16 cellular contexts compared by ENCODE assay signal in the genomic region with DNA sequence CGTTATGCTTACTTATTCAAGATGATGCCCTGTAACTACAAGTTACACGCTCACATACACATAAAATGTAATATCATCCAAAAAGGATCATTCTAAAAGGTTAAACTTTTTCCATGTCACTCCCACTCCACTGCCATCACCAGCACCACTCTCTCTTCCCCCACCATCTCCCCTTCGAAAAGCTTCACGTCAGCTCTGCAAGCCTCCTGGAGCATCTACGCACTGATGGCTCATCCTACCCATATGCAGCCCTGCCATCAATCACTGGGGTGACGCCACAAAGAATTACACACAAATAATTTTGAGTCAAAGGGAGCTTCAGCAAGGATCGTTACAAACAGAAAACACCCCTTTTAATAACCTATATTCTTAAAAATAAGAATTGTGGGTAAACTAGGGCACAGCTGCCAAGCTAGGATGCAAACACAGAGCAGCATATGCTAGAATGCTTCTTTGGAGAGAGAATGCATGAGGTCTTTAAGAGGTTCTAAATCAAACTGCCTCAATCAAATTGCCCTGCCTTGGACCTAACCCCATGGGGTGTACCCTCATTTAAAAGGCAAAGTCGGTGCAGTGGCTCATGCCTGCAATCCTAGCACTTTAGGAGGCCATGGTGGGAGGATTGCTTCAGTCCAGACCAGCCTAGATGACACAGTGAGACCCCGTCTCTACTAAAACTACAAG. TPM values are rescaled to one million over a fixed set of nuclear protein-coding genes. Genes with fewer than 3 reads are reported as not detected.
DNase-seq lines count a peak whose midpoint lies in the region; ATAC-seq, FAIRE-seq and TF ChIP-seq lines count a peak whose summit lies in the region.
"Had no signal": no experiment of that assay in that cellular context is flagged by ENCODE, and none has a peak within 500 bp of the region (broad histone marks: within the 10 kb centered on the region; RNA-seq: fewer than 3 reads in every experiment).

No MANE protein-coding gene starts in this region.

- BruUV-seq in HepG2 (replicated peaks; lab: Mats Ljungman, UMichigan): TSS peak; percentile 16

- no peak overlapping the region for H3K27ac ChIP-seq in HepG2 (ENCODE audit: extremely low read length, insufficient read depth, low read length)
- no peak overlapping the region for H3K27ac ChIP-seq in right lobe of liver
- H3K27ac ChIP-seq in SJCRH30: no peak overlapping the region
- H3K27ac ChIP-seq: BLaER1 had no signal

- POLR2A ChIA-PET in HepG2 (lab: Yijun Ruan, JAX): interaction anchor here (1.2 kb wide), 1 partner anchor 11 kb away, joined by 3 read pairs; no protein-coding TSS in a partner anchor

- H3K79me2 ChIP-seq in HepG2 (ENCODE audit: insufficient read depth, low read length): peaks cover 61% of the 10 kb centered on the region

- H3K4me1 ChIP-seq in HepG2 (ENCODE audit: insufficient read depth, low read length) (peaks cover 68% of the 10 kb centered on the region), right lobe of liver (peaks cover 0 to 35% (median 20%) of the 10 kb centered on the region in 4 donors), SJCRH30 (peaks cover 23% of the 10 kb centered on the region)

- peaks cover 19% of the 10 kb centered on the region for H4K20me1 ChIP-seq in HepG2 (ENCODE audit: insufficient read depth, low read length)
- H4K20me1 ChIP-seq: BLaER1 had no signal

- H3K36me3 ChIP-seq in HepG2 (replicated peaks in 1 of 2; ENCODE audit: control insufficient read depth in 1 of 2, insufficient read depth in 2 of 2, low read length in 2 of 2) (peaks cover 35 to 68% of the 10 kb centered on the region in 2 experiments), right lobe of liver (peaks cover 0 to 27% (median 0%) of the 10 kb centered on the region in 4 donors), SJCRH30 (no peaks in the 10 kb centered on the region)
- H3K36me3 ChIP-seq: BLaER1 had no signal

- intact Hi-C loops in HepG2 (cut with micrococcal nuclease; ENCODE audit: unreplicated experiment): no loop called here
- intact Hi-C loops in right lobe of liver (cut with DNase I): loop anchor here (10.0 kb wide), 3 partner anchors 52 to 88 kb away; a partner anchor contains a TSS
- intact Hi-C loops in head of caudate nucleus (cut with DNase I): loop anchor here (5.0 kb wide), 1 partner anchor 54 kb away; a partner anchor contains a TSS

- TF ChIP-seq POLR2A in HepG2 (IDR thresholded peaks at IDR 0.05; ENCODE audit: insufficient read depth in 1 of 2, low read depth in 2 of 2, low read length in 2 of 2) (no peak), right lobe of liver (IDR thresholded peaks at IDR 0.05) (no peak)

- peaks cover 13% of the 10 kb centered on the region for H3K36me3 Mint-ChIP-seq in brain
- H3K36me3 Mint-ChIP-seq: CD8-positive, alpha-beta memory T cell had no signal

- CTCF ChIA-PET in HepG2 (lab: Yijun Ruan, JAX; ENCODE audit: low intra/inter-chr PET ratio, low total read pairs): no interaction called here

- H3K9me3 ChIP-seq in HepG2 (ENCODE audit: low read length) (no peaks in the 10 kb centered on the region), right lobe of liver (no peaks in the 10 kb centered on the region), SJCRH30 (replicated peaks) (no peaks in the 10 kb centered on the region)
- H3K9me3 ChIP-seq: BLaER1 had no signal

- in situ Hi-C loops in HepG2 (cut with HindIII; ENCODE audit: extremely low pct_ligation_motif_present, low pct_unique_long_range_greater_than_20kb): no loop called here

- no peak for TF ChIP-seq RAD21 in HepG2 (CRISPR knock-in tag; IDR thresholded peaks at IDR 0.05)

- no peak overlapping the region for H3K4me2 ChIP-seq in HepG2 (ENCODE audit: low read depth, low read length)
- H3K4me2 ChIP-seq: BLaER1 had no signal

- peak overlapping the region in 3 of 5 experiments; percentile 23 to 46 (median 44) for H3K27ac Mint-ChIP-seq in brain

- H3K4me3 ChIP-seq in HepG2 (replicated peaks in 1 of 3; ENCODE audit: insufficient read depth in 1 of 3, low read depth in 2 of 3, low read length in 3 of 3) (no peak overlapping the region), right lobe of liver (no peak overlapping the region), SJCRH30 (no peak overlapping the region)
- H3K4me3 ChIP-seq: BLaER1 had no signal

- no peak for FAIRE-seq in HepG2 (lab: Jason Lieb, UNC)

- peaks cover 6% of the 10 kb centered on the region for H3K27me3 Mint-ChIP-seq in brain

- H3K4me1 Mint-ChIP-seq in brain: peaks cover 73% of the 10 kb centered on the region

- no peak overlapping the region for H3K9ac ChIP-seq in HepG2 (ENCODE audit: insufficient read depth, low read depth, low read length)
- H3K9ac ChIP-seq: BLaER1 had no signal

- DNase-seq in HepG2 (ENCODE audit: low spot score) (no peak), right lobe of liver (no peak), head of caudate nucleus (peak in 32 of 42 donors; percentile 32 to 91 (median 65)), putamen (ENCODE audit: low spot score) (peak; percentile 80), SJCRH30 (no peak), SHP77 (lab: John Stamatoyannopoulos, UW) (no peak)
- DNase-seq: 8988T; AML-193; CD8-positive, alpha-beta memory T cell; DMS53; GF-D8; HCEC 1CT; IMR-90 had no signal

- H2AFZ ChIP-seq in HepG2 (ENCODE audit: low read length): no peak overlapping the region

- H3K27me3 ChIP-seq in HepG2 (ENCODE audit: control insufficient read depth in 1 of 2, insufficient read depth in 2 of 2, low read length in 2 of 2): no peaks in the 10 kb centered on the region
- H3K27me3 ChIP-seq in right lobe of liver: no peaks in the 10 kb centered on the region
- no peaks in the 10 kb centered on the region for H3K27me3 ChIP-seq in SJCRH30
- H3K27me3 ChIP-seq: BLaER1 had no signal

- WGBS in HepG2 (ENCODE audit: low lambda C conversion rate): 98% methylated on average over 8 of the region's 9 CpGs
- WGBS in right lobe of liver (ENCODE audit: insufficient coverage, low coverage, low lambda C conversion rate, missing lambda C conversion rate): 92% methylated on average over 2 of the region's 9 CpGs

- TF ChIP-seq EP300 in HepG2 (IDR thresholded peaks at IDR 0.05; ENCODE audit: low read depth in 2 of 2, low read length in 2 of 2) (no peak), HepG2 (CRISPR knock-in tag; IDR thresholded peaks at IDR 0.05; ENCODE audit: borderline replicate concordance) (no peak)

- H3K4me3 Mint-ChIP-seq in brain: no peak overlapping the region
- H3K4me3 Mint-ChIP-seq: CD8-positive, alpha-beta memory T cell had no signal

- ATAC-seq in HepG2: no peak
- ATAC-seq in right lobe of liver: no peak
- no peak for ATAC-seq in GM18517 (IDR thresholded peaks at IDR 0.05; ENCODE audit: unreplicated experiment)

- H3K9me3 Mint-ChIP-seq in brain: no peaks in the 10 kb centered on the region
- H3K9me3 Mint-ChIP-seq: CD8-positive, alpha-beta memory T cell had no signal

- no peak for TF ChIP-seq CTCF in HepG2 (CRISPR knock-in tag; IDR thresholded peaks at IDR 0.05)
- TF ChIP-seq CTCF in right lobe of liver (IDR thresholded peaks at IDR 0.05): no peak
- TF ChIP-seq CTCF in brain (conservative IDR thresholded peaks at IDR 0.05): no peak

TF ChIP-seq in HepG2, 621 proteins besides CTCF, POLR2A, EP300 and RAD21:
- TF ChIP-seq SETDB1 (CRISPR knock-in tag; IDR thresholded peaks at IDR 0.05; ENCODE audit: borderline replicate concordance): no peak
- TF ChIP-seq KMT2A (CRISPR knock-in tag; IDR thresholded peaks at IDR 0.05): no peak
- TF ChIP-seq ZNF296 (CRISPR knock-in tag; conservative IDR thresholded peaks at IDR 0.05): no peak
- TF ChIP-seq ZNF331 (CRISPR knock-in tag; IDR thresholded peaks at IDR 0.05): no peak
- no peak for TF ChIP-seq CCDC6 (CRISPR knock-in tag; IDR thresholded peaks at IDR 0.05)
- TF ChIP-seq HMG20A (CRISPR knock-in tag; IDR thresholded peaks at IDR 0.05; ENCODE audit: borderline replicate concordance): no peak
- TF ChIP-seq NR2F1 (CRISPR knock-in tag; IDR thresholded peaks at IDR 0.05): no peak
TF ChIP-seq in HepG2: peak in this region for 0.

RNA-seq across cellular contexts. Expression of a gene that starts 56.1 kb away (rescaled TPM):
- 14.7 and 19.4 TPM in 2 replicates for total RNA-seq in HepG2 (2016; rRNA removed; fragmentation: Illumina TruSeq; extraction: Trizol)
- 7.3 and 8.2 TPM in 2 replicates for total RNA-seq in HepG2 (2016; cell fraction: cytosol; rRNA removed; fragmentation: Illumina TruSeq; extraction: Trizol; ENCODE audit: low read depth)
- 12.9 and 18.0 TPM in 2 replicates for total RNA-seq in HepG2 (2016; cell fraction: insoluble cytoplasmic fraction; rRNA removed; fragmentation: Illumina TruSeq; extraction: Trizol)
- 16.0 and 20.4 TPM in 2 replicates for total RNA-seq in HepG2 (2016; cell fraction: membrane; rRNA removed; fragmentation: Illumina TruSeq; extraction: Trizol)
- total RNA-seq in HepG2 (2016; cell fraction: nucleus; rRNA removed; fragmentation: Illumina TruSeq; extraction: Trizol): 12.0 and 14.5 TPM in 2 replicates
- polyA plus RNA-seq in HepG2 (2011; rRNA removed): 20.7 and 25.3 TPM in 2 replicates
- 19.8 and 24.1 TPM in 2 replicates for polyA plus RNA-seq in HepG2 (2011; cell fraction: cytosol; rRNA removed)
- 26.3 and 29.8 TPM in 2 replicates for polyA plus RNA-seq in HepG2 (2011; cell fraction: nucleus; rRNA removed)
- polyA plus RNA-seq in HepG2 (2012): 16.2 and 22.8 TPM in 2 replicates
- 9.0 and 11.2 TPM in 2 replicates for polyA plus RNA-seq in HepG2 (2016; cell fraction: cytosol; fragmentation: Illumina TruSeq; extraction: Trizol; ENCODE audit: low read depth)
- 21.3 and 23.2 TPM in 2 replicates for polyA plus RNA-seq in HepG2 (2016; cell fraction: insoluble cytoplasmic fraction; fragmentation: Illumina TruSeq; extraction: Trizol; ENCODE audit: low read depth)
- 18.0 and 21.9 TPM in 2 replicates for polyA plus RNA-seq in HepG2 (2016; cell fraction: membrane; fragmentation: Illumina TruSeq; extraction: Trizol; ENCODE audit: low read depth)
- 17.6 and 17.8 TPM in 2 replicates for polyA plus RNA-seq in HepG2 (2016; cell fraction: nucleus; fragmentation: Illumina TruSeq; extraction: Trizol; ENCODE audit: insufficient read depth, low read depth)
- polyA minus RNA-seq in HepG2 (2011; rRNA and poly(A)+ RNA removed; ENCODE audit: low replicate concordance): 8.6 and 37.7 TPM in 2 replicates
- 28.1 and 28.8 TPM in 2 replicates for polyA minus RNA-seq in HepG2 (2011; cell fraction: cytosol; rRNA and poly(A)+ RNA removed)
- 42.1 and 49.2 TPM in 2 replicates for polyA minus RNA-seq in HepG2 (2011; cell fraction: nucleus; rRNA and poly(A)+ RNA removed)
- 10 to 100 TPM; 12.0 to 43.1 (median 21.9) TPM for total RNA-seq in right lobe of liver
- polyA plus RNA-seq in brain (ENCODE audit: insufficient read depth, low read depth, low replicate concordance): 37.4 TPM
- 14.7 and 14.9 TPM in 2 replicates for total RNA-seq in SJCRH30 (2014; rRNA removed; shearing (Covaris generic))

Comparison
In these comparisons a context has a peak if more than half of its experiments do, and no peak if none do; other contexts are left out.
1. DNase-seq: peak in head of caudate nucleus (32 of 42) and putamen (single experiment); none in HepG2 (single experiment), right lobe of liver (0 of 3), SJCRH30 (0 of 2) and SHP77 (0 of 2).